8 cellular contexts compared by ENCODE assay signal in the genomic region with DNA sequence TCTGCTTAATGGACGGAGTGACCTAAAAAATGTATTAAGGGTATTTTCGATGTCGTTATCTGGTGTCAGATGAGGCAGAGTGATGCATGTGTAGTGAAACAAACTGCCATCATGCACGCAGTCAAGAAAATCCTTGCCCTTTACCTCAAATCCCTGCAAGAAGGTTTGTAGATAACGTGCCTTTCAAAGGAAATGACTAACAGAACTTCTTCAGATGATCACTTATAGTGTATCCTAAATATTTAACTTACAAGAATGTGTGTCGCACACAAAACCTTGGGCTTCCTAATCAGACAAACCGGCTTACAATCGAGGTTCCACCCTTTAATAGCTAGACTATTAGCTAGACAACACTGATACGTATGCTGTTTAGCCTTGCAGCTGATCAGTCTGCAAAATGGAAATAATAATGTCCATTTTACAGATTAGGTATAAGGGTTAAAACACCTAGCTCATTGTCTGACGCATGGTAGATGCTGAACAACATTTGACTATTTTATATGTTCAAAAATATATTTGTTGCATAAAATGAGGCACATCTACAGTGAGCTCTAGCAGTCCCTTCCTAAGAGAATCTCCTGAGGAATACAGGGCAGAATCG. TPM values are rescaled to one million over a fixed set of nuclear protein-coding genes. Genes with fewer than 3 reads are reported as not detected.
A peak's percentile ranks its signal among the peaks of the same experiment; 100 is the strongest.
DNase-seq lines count a peak whose midpoint lies in the region; ATAC-seq and TF ChIP-seq lines count a peak whose summit lies in the region.

No MANE protein-coding gene starts in this region.

- peak overlapping the region; percentile 93 for H3K4me2 ChIP-seq in osteoblast (ENCODE audit: insufficient read depth, low read length)

- H3K4me1 ChIP-seq in duodenal mucosa (ENCODE audit: control insufficient read depth in 1 of 2, insufficient read depth in 2 of 2, low read length in 2 of 2) = peaks cover 27 to 32% of the 10 kb centered on the region in 2 donors
- H3K4me1 ChIP-seq in osteoblast (ENCODE audit: insufficient read depth, low read length) = peaks cover 21% of the 10 kb centered on the region

- peaks cover 21 to 34% (median 22%) of the 10 kb centered on the region in 3 donors for H3K4me1 Mint-ChIP-seq in IgD-negative memory B cell

- DNase-seq in ELR (ENCODE audit: low read depth) = peak; percentile 53
- no peak for DNase-seq in osteoblast (ENCODE audit: insufficient read length, low spot score, missing footprints)
- no peak for DNase-seq in HuH-7 (ENCODE audit: low spot score)
- no peak for DNase-seq in dedifferentiated amniotic fluid mesenchymal stem cell (ENCODE audit: extremely low spot score)
- no peak for DNase-seq in EL

- no peak for ATAC-seq in GM21619 (IDR thresholded peaks at IDR 0.05; ENCODE audit: unreplicated experiment)

- H3K36me3 Mint-ChIP-seq in IgD-negative memory B cell = peaks cover 6% of the 10 kb centered on the region

- no peaks in the 10 kb centered on the region for H3K36me3 ChIP-seq in duodenal mucosa (ENCODE audit: control insufficient read depth in 1 of 2, insufficient read depth in 2 of 2, low read length in 2 of 2)
- no peaks in the 10 kb centered on the region for H3K36me3 ChIP-seq in osteoblast (ENCODE audit: insufficient read depth, low read length)

- H3K27ac ChIP-seq in duodenal mucosa (ENCODE audit: low read depth, low read length) = no peak overlapping the region
- H3K27ac ChIP-seq in osteoblast (ENCODE audit: low read depth, low read length) = peak overlapping the region; percentile 98

- H4K20me1 ChIP-seq in osteoblast (ENCODE audit: insufficient read depth, low read length) = peaks cover 29% of the 10 kb centered on the region

- peak overlapping the region; percentile 21 to 74 for H3K9ac ChIP-seq in duodenal mucosa (ENCODE audit: low read depth in 1 of 2, low read length in 2 of 2)

- no peaks in the 10 kb centered on the region for H3K9me3 ChIP-seq in duodenal mucosa (ENCODE audit: control insufficient read depth in 1 of 2, low read length in 2 of 2)
- no peaks in the 10 kb centered on the region for H3K9me3 ChIP-seq in osteoblast (ENCODE audit: low read depth, low read length)

- peak overlapping the region; percentile 89 to 98 (median 92) for H3K4me3 Mint-ChIP-seq in IgD-negative memory B cell

- peaks cover 43% of the 10 kb centered on the region for H3K79me2 ChIP-seq in osteoblast (ENCODE audit: insufficient read depth, low read length)

- H3K27me3 ChIP-seq in duodenal mucosa (ENCODE audit: control insufficient read depth in 1 of 2, insufficient read depth in 2 of 2, low read length in 2 of 2) = no peaks in the 10 kb centered on the region
- H3K27me3 ChIP-seq in osteoblast (ENCODE audit: insufficient read depth, low read length) = no peaks in the 10 kb centered on the region

- no peak for TF ChIP-seq CTCF in osteoblast (IDR thresholded peaks at IDR 0.05; ENCODE audit: extremely low read depth, low read depth, low read length)

- no peaks in the 10 kb centered on the region for H3K9me3 Mint-ChIP-seq in IgD-negative memory B cell

- H3K27me3 Mint-ChIP-seq in IgD-negative memory B cell = no peaks in the 10 kb centered on the region

- H3K4me3 ChIP-seq in duodenal mucosa (ENCODE audit: low read depth in 1 of 2, low read length in 2 of 2) (peak overlapping the region; percentile 70 to 85), osteoblast (ENCODE audit: insufficient read depth, low read length) (peak overlapping the region; percentile 92)

- H2AFZ ChIP-seq in osteoblast (ENCODE audit: low read length) = peak overlapping the region; percentile 98

- peak overlapping the region; percentile 78 to 100 (median 97) for H3K27ac Mint-ChIP-seq in IgD-negative memory B cell

RNA-seq across cellular contexts. Expression of gene TBCA, which starts 0.6 kb away (rescaled TPM):
- polyA plus RNA-seq in IgD-negative memory B cell = 185 TPM
- total RNA-seq in osteoblast = 103 and 113 TPM in 2 replicates
